ENCODE assay signal across 1 cellular context in genomic region chr1:119010201-119010600, GRCh38.
TF ChIP-seq lines count a peak whose summit lies in the region.

No MANE protein-coding gene starts in this region.

TF ChIP-seq in SK-N-SH, 30 proteins besides CTCF, POLR2A, EP300 and RAD21 (continued from another document):
- TF ChIP-seq ZBTB33 (IDR thresholded peaks at IDR 0.05; ENCODE audit: borderline replicate concordance, low read depth) (no peak), RXRA (IDR thresholded peaks at IDR 0.05; ENCODE audit: borderline replicate concordance, low read depth) (no peak), NFIC (IDR thresholded peaks at IDR 0.05; ENCODE audit: borderline replicate concordance) (no peak), MXI1 (IDR thresholded peaks at IDR 0.05; ENCODE audit: low read depth, low read length) (no peak)
